10 cellular contexts compared by ENCODE assay signal in the genomic region with DNA sequence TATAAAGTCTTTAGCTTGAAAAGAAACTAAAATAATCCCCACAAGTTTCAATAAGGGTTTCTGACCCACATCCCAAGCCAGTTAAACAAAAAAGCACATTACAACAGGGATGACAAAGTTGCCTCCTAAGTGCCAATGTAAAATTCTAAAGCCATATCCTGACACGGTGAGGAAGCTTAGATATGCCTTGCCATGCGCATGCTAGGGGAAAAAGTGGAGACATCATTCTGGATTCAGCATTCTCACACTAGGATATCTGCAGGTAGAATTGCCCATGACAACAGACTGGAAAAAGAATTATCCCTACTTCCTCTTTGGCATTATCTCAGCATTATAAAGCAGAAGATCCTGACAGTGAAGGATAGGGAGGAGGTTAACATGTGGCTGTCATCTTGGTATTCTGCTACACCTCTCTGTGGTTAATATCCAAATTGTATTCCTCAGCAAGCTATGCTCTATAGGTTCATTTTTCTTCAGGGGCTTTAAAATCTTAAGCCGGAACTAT. TPM values are rescaled to one million over a fixed set of nuclear protein-coding genes. Genes with fewer than 3 reads are reported as not detected.
DNase-seq lines count a peak whose midpoint lies in the region; ATAC-seq and TF ChIP-seq lines count a peak whose summit lies in the region.
"Had no signal": no experiment of that assay in that cellular context is flagged by ENCODE, and none has a peak within 500 bp of the region (broad histone marks: within the 10 kb centered on the region; RNA-seq: fewer than 3 reads in every experiment).

No MANE protein-coding gene starts in this region.

- TF ChIP-seq CTCF in lung (IDR thresholded peaks at IDR 0.05; ENCODE audit: control extremely low read depth, extremely low read depth), result no peak

- 57 to 62% methylated on average over 3 of the region's 3 CpGs for WGBS in lung, 2 donors

- no peaks in the 10 kb centered on the region for H3K9me3 Mint-ChIP-seq in stimulated activated naive CD8-positive, alpha-beta T cell treated with anti-CD3 and anti-CD28 coated beads, Interleukin-15, Interleukin-2, amounts not matched to agents 100 ng/mL and 50 ng/mL, for 24 hours

- peaks cover 69% of the 10 kb centered on the region for H3K4me1 Mint-ChIP-seq in stimulated activated naive CD8-positive, alpha-beta T cell treated with anti-CD3 and anti-CD28 coated beads, Interleukin-15, Interleukin-2, amounts not matched to agents 100 ng/mL and 50 ng/mL, for 24 hours (ENCODE audit: low read depth)

- ATAC-seq in stimulated activated naive CD8-positive, alpha-beta T cell treated with anti-CD3 and anti-CD28 coated beads, Interleukin-15, Interleukin-2, amounts not matched to agents 100 U/mL and 50 U/mL, for 24 hours, result no peak
- no peak for ATAC-seq in lung (ENCODE audit: insufficient read depth, low FRiP score)
- ATAC-seq in HG02870 (IDR thresholded peaks at IDR 0.05; ENCODE audit: unreplicated experiment), result no peak
- no peak for ATAC-seq in HG03439 (IDR thresholded peaks at IDR 0.05; ENCODE audit: unreplicated experiment)

- peak overlapping the region; percentile 69 to 88 for H3K27ac ChIP-seq in lung (ENCODE audit: low read depth in 1 of 2, low read length in 1 of 2)

- H3K9me3 ChIP-seq in adipocyte (ENCODE audit: control insufficient read depth, low read length), result no peaks in the 10 kb centered on the region
- H3K9me3 ChIP-seq in lung (ENCODE audit: control insufficient read depth in 2 of 2, insufficient read depth in 1 of 2, low read length in 1 of 2), result no peaks in the 10 kb centered on the region

- DNase-seq in stimulated activated naive CD8-positive, alpha-beta T cell treated with anti-CD3 and anti-CD28 coated beads, Interleukin-15, Interleukin-2, amounts not matched to agents 100 U/mL and 50 U/mL, for 24 hours, result no peak
- DNase-seq in adipocyte (ENCODE audit: low read depth) (no peak), lung (ENCODE audit: low spot score) (no peak), NOMO-1 treated with DMSO at 0.1 percent for 48 hours (lab: John Stamatoyannopoulos, UW; ENCODE audit: unreplicated experiment) (no peak)
- no peak for DNase-seq in NK-92 treated with Interleukin-12 subunit alpha and Interleukin-12 subunit beta, amount 100 ng/mL, for 24 hours (lab: John Stamatoyannopoulos, UW)
- DNase-seq: COR-L47; stimulated activated CD4-positive, alpha-beta T cell treated with anti-CD3 and anti-CD28 coated beads, Interleukin-12 subunit alpha, Interleukin-12 subunit beta, amount 100 ng/mL, for 4 hours had no signal

- no peaks in the 10 kb centered on the region for H3K27me3 ChIP-seq in adipocyte (replicated peaks; ENCODE audit: control insufficient read depth, insufficient read depth, low read length)
- H3K27me3 ChIP-seq in lung (ENCODE audit: control insufficient read depth, insufficient read depth), result no peaks in the 10 kb centered on the region

- H3K4me1 ChIP-seq in adipocyte (ENCODE audit: control insufficient read depth, insufficient read depth, low read length), result peaks cover 72% of the 10 kb centered on the region
- peaks cover 0 to 14% of the 10 kb centered on the region in 2 donors for H3K4me1 ChIP-seq in lung (ENCODE audit: control insufficient read depth in 2 of 2, insufficient read depth in 2 of 2, low read length in 2 of 2)

- peak overlapping the region; percentile 36 for H3K27ac Mint-ChIP-seq in stimulated activated naive CD8-positive, alpha-beta T cell treated with anti-CD3 and anti-CD28 coated beads, Interleukin-15, Interleukin-2, amounts not matched to agents 100 ng/mL and 50 ng/mL, for 24 hours

- peaks cover 36% of the 10 kb centered on the region for H3K36me3 Mint-ChIP-seq in stimulated activated naive CD8-positive, alpha-beta T cell treated with anti-CD3 and anti-CD28 coated beads, Interleukin-15, Interleukin-2, amounts not matched to agents 100 ng/mL and 50 ng/mL, for 24 hours (ENCODE audit: low read depth)

- no peaks in the 10 kb centered on the region for H3K27me3 Mint-ChIP-seq in stimulated activated naive CD8-positive, alpha-beta T cell treated with anti-CD3 and anti-CD28 coated beads, Interleukin-15, Interleukin-2, amounts not matched to agents 100 ng/mL and 50 ng/mL, for 24 hours

- H3K36me3 ChIP-seq in adipocyte (ENCODE audit: control insufficient read depth, insufficient read depth, low read length, severe bottlenecking) (peaks cover 32% of the 10 kb centered on the region), lung (ENCODE audit: control insufficient read depth in 2 of 2, insufficient read depth in 2 of 2, low read length in 2 of 2) (peaks cover 0 to 10% of the 10 kb centered on the region in 2 donors)

- peak overlapping the region; percentile 98 for H3K9ac ChIP-seq in adipocyte (ENCODE audit: low read length)

- H3K4me3 Mint-ChIP-seq in stimulated activated naive CD8-positive, alpha-beta T cell treated with anti-CD3 and anti-CD28 coated beads, Interleukin-15, Interleukin-2, amounts not matched to agents 100 ng/mL and 50 ng/mL, for 24 hours, result peak overlapping the region; percentile 73

- H3K4me3 ChIP-seq in adipocyte (ENCODE audit: low read length), result peak overlapping the region; percentile 93
- no peak overlapping the region for H3K4me3 ChIP-seq in lung

RNA-seq across cellular contexts. Expression of gene DUSP6, which starts 4.9 kb away (rescaled TPM):
- total RNA-seq in lung, result 100 to 1,000 TPM; 168 to 187 TPM
- 100 to 1,000 TPM in 1 of 2 donors, 10 to 100 TPM in 1; 37.8 to 141 TPM for polyA plus RNA-seq in lung
